1 cellular context compared by ENCODE assay signal in genomic region chr19:18295034-18295451, GRCh38.
TF ChIP-seq lines count a peak whose summit lies in the region.

No MANE protein-coding gene starts in this region.

TF ChIP-seq in GM12878, 131 proteins besides CTCF, POLR2A, EP300 and RAD21:
- TF ChIP-seq HDAC2 (IDR thresholded peaks at IDR 0.05) (no peak), PRDM15 (CRISPR knock-in tag; IDR thresholded peaks at IDR 0.05) (no peak), HDGF (IDR thresholded peaks at IDR 0.05) (peak; percentile 89)
TF ChIP-seq in GM12878: peak in this region for 1.
